8 cellular contexts compared by ENCODE assay signal in the genomic region with DNA sequence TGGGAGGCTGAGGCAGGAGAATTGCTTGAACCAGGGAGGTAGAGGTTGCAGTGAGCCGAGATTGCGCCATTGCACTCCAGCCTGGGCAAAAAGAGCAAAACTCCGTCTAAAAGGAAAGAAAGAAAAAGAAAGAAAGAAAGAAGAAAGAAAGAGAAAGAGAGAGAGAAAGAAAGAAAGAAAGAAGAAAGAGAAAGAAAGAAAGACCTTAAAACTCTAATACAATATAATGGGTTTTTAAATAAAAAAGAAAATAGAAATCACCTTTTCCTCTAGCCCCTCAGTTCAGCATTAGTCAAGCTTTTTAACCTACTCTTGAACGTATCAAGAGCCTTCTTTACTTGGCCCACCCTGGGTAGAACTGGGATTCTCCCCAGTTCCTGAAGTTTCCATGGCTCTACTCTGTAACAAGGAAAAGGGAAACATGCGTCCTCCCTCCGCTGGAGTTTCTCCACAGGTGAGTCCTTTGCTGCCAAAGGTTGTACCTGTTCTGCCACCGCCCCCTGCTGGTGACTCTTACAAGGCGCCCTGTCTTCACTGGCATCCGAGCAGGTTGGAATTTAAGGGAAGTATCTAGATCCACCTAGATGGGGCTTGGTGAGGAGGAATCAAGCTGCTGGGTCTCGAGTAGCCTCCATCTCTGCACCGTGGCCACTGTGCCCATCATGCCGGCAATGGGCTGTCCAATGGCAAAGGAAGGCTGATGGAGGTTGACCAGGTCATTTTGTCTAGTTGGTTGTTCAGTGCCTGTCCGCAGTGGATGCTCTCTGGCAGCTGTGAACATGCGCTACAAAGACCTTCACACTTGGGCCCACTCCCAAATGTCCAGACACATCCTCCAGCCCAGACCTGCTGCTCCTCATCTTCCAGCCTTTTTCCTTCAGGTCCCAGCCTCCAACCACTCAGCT. TPM values are rescaled to one million over a fixed set of nuclear protein-coding genes. Genes with fewer than 3 reads are reported as not detected.
A peak's percentile ranks its signal among the peaks of the same experiment; 100 is the strongest.
DNase-seq lines count a peak whose midpoint lies in the region; ATAC-seq and TF ChIP-seq lines count a peak whose summit lies in the region.

No MANE protein-coding gene starts in this region.

- H3K36me3 ChIP-seq in heart left ventricle (no peaks in the 10 kb centered on the region), smooth muscle cell (ENCODE audit: low read depth) (no peaks in the 10 kb centered on the region)

- WGBS in heart left ventricle, 4 donors: 44 to 55% (median 47%) methylated on average over 13 to 14 of the region's 14 CpGs
- WGBS in smooth muscle cell (ENCODE audit: low lambda C conversion rate): 53% methylated on average over 14 of the region's 14 CpGs

- TF ChIP-seq CTCF in heart left ventricle (IDR thresholded peaks at IDR 0.05) (peak; percentile 43 to 78 (median 60)), smooth muscle cell (IDR thresholded peaks at IDR 0.05; ENCODE audit: borderline replicate concordance, insufficient read depth, poor library complexity, severe bottlenecking) (peak; percentile 80)

- no peak overlapping the region for H2AFZ ChIP-seq in smooth muscle cell (ENCODE audit: low read depth)

- no peak overlapping the region for H3K9ac ChIP-seq in smooth muscle cell (ENCODE audit: low read depth)

- H3K4me2 ChIP-seq in smooth muscle cell: no peak overlapping the region

- no peak overlapping the region for H3K4me3 ChIP-seq in heart left ventricle
- no peak overlapping the region for H3K4me3 ChIP-seq in smooth muscle cell

- H3F3A ChIP-seq in smooth muscle cell (ENCODE audit: low read depth): no peaks in the 10 kb centered on the region

- H4K20me1 ChIP-seq in smooth muscle cell (ENCODE audit: low read depth): no peaks in the 10 kb centered on the region

- H3K27me3 ChIP-seq in heart left ventricle (peaks cover 0 to 39% (median 11%) of the 10 kb centered on the region in 9 donors), smooth muscle cell (ENCODE audit: low read depth) (peaks cover 21% of the 10 kb centered on the region)

- TF ChIP-seq POLR2A in heart left ventricle (IDR thresholded peaks at IDR 0.05): no peak

- intact Hi-C loops in heart left ventricle (cut with DNase I): loop anchor here in 6 of 10 donors (2.0 to 10.0 kb wide), 5 partner anchors 124 to 646 kb away; partner anchors contain the start of gene PSMD2 (in 1 of the 6)

- ATAC-seq in heart left ventricle (peak in 2 of 4 donors; percentile 36 to 39), GM19324 (IDR thresholded peaks at IDR 0.05; ENCODE audit: low FRiP score, unreplicated experiment) (no peak)

- H3K27ac ChIP-seq in heart left ventricle (no peak overlapping the region), smooth muscle cell (ENCODE audit: low read depth) (no peak overlapping the region)

- H3K9me3 ChIP-seq in heart left ventricle (no peaks in the 10 kb centered on the region), smooth muscle cell (replicated peaks; ENCODE audit: low read depth) (no peaks in the 10 kb centered on the region)

- in situ Hi-C loops in KBM-7 (cut with MboI; ENCODE audit: low pct_unique_long_range_greater_than_20kb, low sequenced_read_pairs): loop anchor here (25.0 kb wide), 1 partner anchor 154 kb away; the partner anchor contains the start of genes CHRD and THPO

- DNase-seq in COR-L47 (lab: John Stamatoyannopoulos, UW) (peak; percentile 94), KBM-7 (peak; percentile 80), RPMI8226 (peak; percentile 87), heart left ventricle (peak; percentile 37 to 72 (median 59)), smooth muscle cell (lab: John Stamatoyannopoulos, UW; ENCODE audit: unreplicated experiment) (no peak), GM19238 (ENCODE audit: insufficient read length, low spot score) (no peak)
- DNase-seq in activated T-helper 9 cell treated with anti-CD3 and anti-CD28 coated beads, Interleukin-2, amount 50 U/mL, for 16 hours (ENCODE audit: low read depth): peak; percentile 52

- H3K79me2 ChIP-seq in smooth muscle cell (ENCODE audit: low read depth): no peaks in the 10 kb centered on the region

- H3K4me1 ChIP-seq in heart left ventricle: peaks cover 0 to 11% (median 3%) of the 10 kb centered on the region in 12 donors
- H3K4me1 ChIP-seq in smooth muscle cell (ENCODE audit: low read depth): peaks cover 6% of the 10 kb centered on the region

RNA-seq across cellular contexts. Expression of gene EPHB3, which starts 20.6 kb away (rescaled TPM):
- total RNA-seq in heart left ventricle (1 to 10 TPM in 8 of 9 donors, under 1 TPM in 1; 1.00 to 4.6 (median 2.4) TPM), smooth muscle cell (9.9 and 11.1 TPM in 2 replicates)
- polyA plus RNA-seq in heart left ventricle (1 to 10 TPM; 1.4 TPM), smooth muscle cell (23.1 and 31.6 TPM in 2 replicates)

Comparison
In these comparisons a context has a peak if more than half of its experiments do, and no peak if none do; other contexts are left out.
1. DNase-seq: peak in COR-L47 (single experiment), KBM-7 (single experiment), RPMI8226 (single experiment), activated T-helper 9 cell treated with anti-CD3 and anti-CD28 coated beads, Interleukin-2, amount 50 U/mL, for 16 hours (single experiment) and heart left ventricle (5 of 5); none in smooth muscle cell (single experiment) and GM19238 (single experiment).